ENCODE assay signal across 25 cellular contexts in the genomic region with DNA sequence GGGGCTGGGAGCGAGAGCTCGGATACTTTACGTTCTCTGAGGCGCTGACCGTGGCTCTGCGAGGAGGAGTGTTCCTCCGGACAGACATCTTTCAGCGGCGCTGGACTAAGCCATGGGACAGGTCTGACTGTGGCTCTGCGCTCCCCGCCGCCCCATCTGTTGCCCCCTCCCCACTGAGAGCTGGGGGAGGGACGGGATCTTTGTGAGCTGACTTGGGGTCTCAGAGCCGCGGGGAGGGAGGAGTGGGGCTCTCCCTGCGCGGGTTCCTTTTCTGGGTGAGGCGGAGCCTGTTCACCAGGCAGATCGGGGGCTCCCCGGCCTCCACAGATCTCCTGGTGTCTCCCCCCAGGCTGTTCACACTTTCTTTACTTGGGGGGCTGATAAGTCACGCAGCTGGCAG. TPM values are rescaled to one million over a fixed set of nuclear protein-coding genes. Genes with fewer than 3 reads are reported as not detected.
"Had no signal": no experiment of that assay in that cellular context is flagged by ENCODE, and none has a peak within 500 bp of the region (broad histone marks: within the 10 kb centered on the region; RNA-seq: fewer than 3 reads in every experiment).

No MANE protein-coding gene starts in this region.

- H3K36me3 Mint-ChIP-seq: activated naive CD8-positive, alpha-beta T cell; naive thymus-derived CD4-positive, alpha-beta T cell; WTC11 had no signal

- H3K4me3 ChIP-seq: upper lobe of left lung had no signal

- H3K4me3 Mint-ChIP-seq: activated CD4-positive, alpha-beta T cell treated with anti-CD3 and anti-CD28 coated beads for 36 hours; activated naive CD8-positive, alpha-beta T cell; naive thymus-derived CD4-positive, alpha-beta T cell; stimulated activated naive CD8-positive, alpha-beta T cell treated with anti-CD3 and anti-CD28 coated beads, Interleukin-15, Interleukin-2, amounts not matched to agents 100 ng/mL and 50 ng/mL, for 24 hours; WTC11 had no signal

- ATAC-seq: activated CD4-positive, alpha-beta T cell treated with anti-CD3 and anti-CD28 coated beads for 36 hours; foreskin keratinocyte; left colon; naive thymus-derived CD4-positive, alpha-beta T cell; WTC11 had no signal

- H3K27ac ChIP-seq: epithelial cell of prostate, foreskin keratinocyte, upper lobe of left lung had no signal

- DNase-seq: activated CD4-positive, alpha-beta T cell treated with anti-CD3 and anti-CD28 coated beads for 36 hours; activated CD4-positive, alpha-beta T cell treated with anti-CD3 and anti-CD28 coated beads, Interleukin-2, amount 50 U/mL, for 48 hours; activated gamma-delta T cell; amygdala; foreskin keratinocyte; glutamatergic neuron; hypothalamus; islet precursor cell; left colon; mammary epithelial cell; naive thymus-derived CD4-positive, alpha-beta T cell; nucleus accumbens; SW 1271; T-helper 2 cell had no signal

- H3K36me3 ChIP-seq: upper lobe of left lung had no signal

- H3K9me3 ChIP-seq: upper lobe of left lung had no signal

- H3K27ac Mint-ChIP-seq: activated CD4-positive, alpha-beta T cell treated with anti-CD3 and anti-CD28 coated beads for 36 hours; activated naive CD8-positive, alpha-beta T cell; naive thymus-derived CD4-positive, alpha-beta T cell; stimulated activated naive CD8-positive, alpha-beta T cell treated with anti-CD3 and anti-CD28 coated beads, Interleukin-15, Interleukin-2, amounts not matched to agents 100 ng/mL and 50 ng/mL, for 24 hours; WTC11 had no signal

- H3K9me3 Mint-ChIP-seq: naive thymus-derived CD4-positive, alpha-beta T cell; stimulated activated naive CD8-positive, alpha-beta T cell treated with anti-CD3 and anti-CD28 coated beads, Interleukin-15, Interleukin-2, amounts not matched to agents 100 ng/mL and 50 ng/mL, for 24 hours had no signal

RNA-seq across cellular contexts. Expression of a gene that starts 11.3 kb away (rescaled TPM):
- total RNA-seq: activated CD4-positive, alpha-beta T cell treated with anti-CD3 and anti-CD28 coated beads for 36 hours; dermis microvascular lymphatic vessel endothelial cell; foreskin keratinocyte; left colon; mammary epithelial cell; naive thymus-derived CD4-positive, alpha-beta T cell; temporal lobe had no signal
- polyA plus RNA-seq: foreskin keratinocyte; mammary epithelial cell; naive thymus-derived CD4-positive, alpha-beta T cell had no signal

RNA-seq across cellular contexts. Expression of a gene that starts 59.8 kb away (rescaled TPM):
- total RNA-seq: activated CD4-positive, alpha-beta T cell treated with anti-CD3 and anti-CD28 coated beads for 36 hours; cardiac septum; dermis microvascular lymphatic vessel endothelial cell; fibroblast of lung; foreskin keratinocyte; naive thymus-derived CD4-positive, alpha-beta T cell; posterior vena cava; skeletal muscle tissue; temporal lobe had no signal
- polyA plus RNA-seq: fibroblast of lung; foreskin keratinocyte; naive thymus-derived CD4-positive, alpha-beta T cell had no signal
